ENCODE assay signal across 22 cellular contexts in the genomic region with DNA sequence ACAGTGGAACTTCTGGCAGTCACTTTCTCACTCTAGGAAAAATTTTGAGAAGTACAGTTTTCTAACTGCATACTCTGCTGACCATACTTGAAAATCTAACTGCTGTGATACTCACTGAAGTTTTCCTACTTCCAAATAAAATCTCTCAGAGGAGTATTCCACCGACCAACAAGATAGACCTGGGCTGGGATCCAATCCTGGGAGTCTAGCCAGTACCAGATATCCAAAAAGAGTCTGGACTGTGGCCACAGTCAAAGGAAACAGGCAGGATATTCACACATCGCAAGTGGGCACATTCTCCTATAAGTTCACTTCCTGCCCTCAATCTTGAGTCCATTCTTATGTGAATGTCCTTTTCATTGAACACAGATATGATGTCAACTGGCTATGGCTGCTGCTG.
DNase-seq lines count a peak whose midpoint lies in the region; ATAC-seq and TF ChIP-seq lines count a peak whose summit lies in the region.
"Had no signal": no experiment of that assay in that cellular context is flagged by ENCODE, and none has a peak within 500 bp of the region (broad histone marks: within the 10 kb centered on the region; RNA-seq: fewer than 3 reads in every experiment).

No MANE protein-coding gene starts in this region.

- H3K79me2 ChIP-seq in SU-DHL-6 (ENCODE audit: insufficient read depth, low read length): no peaks in the 10 kb centered on the region

- no peak overlapping the region for H3K56ac ChIP-seq in IMR-90 (ENCODE audit: extremely low read depth, insufficient read depth, low read length)

- H3K9me1 ChIP-seq in IMR-90 (ENCODE audit: insufficient read depth, low read length): no peaks in the 10 kb centered on the region

- CTCF ChIA-PET in IMR-90 (lab: Yijun Ruan, JAX): no interaction called here

- H3K27me3 ChIP-seq in IMR-90 (ENCODE audit: control insufficient read depth, insufficient read depth, low read length) (no peaks in the 10 kb centered on the region), SU-DHL-6 (ENCODE audit: low read length) (no peaks in the 10 kb centered on the region), sigmoid colon (no peaks in the 10 kb centered on the region)
- H3K27me3 ChIP-seq: esophagus squamous epithelium, tibial artery had no signal

- H2BK20ac ChIP-seq in IMR-90 (ENCODE audit: low read depth, low read length): no peak overlapping the region

- no peak for TF ChIP-seq EP300 in sigmoid colon (IDR thresholded peaks at IDR 0.05)

- no peak overlapping the region for H3K18ac ChIP-seq in IMR-90 (ENCODE audit: low read depth, low read length)

- H3K4me2 ChIP-seq in IMR-90 (ENCODE audit: low read depth, low read length) (no peak overlapping the region), SU-DHL-6 (ENCODE audit: low read depth, low read length, poor library complexity, severe bottlenecking) (no peak overlapping the region)

- no peaks in the 10 kb centered on the region for H3K9me3 ChIP-seq in IMR-90 (ENCODE audit: control insufficient read depth, insufficient read depth, low read length)
- H3K9me3 ChIP-seq in SU-DHL-6 (ENCODE audit: insufficient read depth, low read length): no peaks in the 10 kb centered on the region
- no peaks in the 10 kb centered on the region for H3K9me3 ChIP-seq in sigmoid colon
- H3K9me3 ChIP-seq: esophagus squamous epithelium, tibial artery had no signal

- WGBS in IMR-90 (ENCODE audit: extremely low coverage in 2 of 2, insufficient read length in 1 of 2), 2 experiments: 0% methylated on average over 1 of the region's 2 CpGs; no CpG with 5 or more reads in 1 of the 2 experiments
- 47 to 61% methylated on average over 2 of the region's 2 CpGs for WGBS in sigmoid colon, 2 donors

- POLR2A ChIA-PET in IMR-90 (lab: Charles Lee; ENCODE audit: unreplicated experiment): no interaction called here

- H3K14ac ChIP-seq in IMR-90 (replicated peaks; ENCODE audit: low read depth, low read length): no peak overlapping the region

- no TSS peak for BruUV-seq in IMR-90 (replicated peaks; lab: Mats Ljungman, UMichigan)

- H4K91ac ChIP-seq in IMR-90 (ENCODE audit: insufficient read depth, low read depth, low read length): no peak overlapping the region

- H3K36me3 ChIP-seq in IMR-90 (ENCODE audit: control insufficient read depth, insufficient read depth, low read length): no peaks in the 10 kb centered on the region
- H3K36me3 ChIP-seq in SU-DHL-6 (ENCODE audit: low read length): no peaks in the 10 kb centered on the region
- H3K36me3 ChIP-seq in sigmoid colon: no peaks in the 10 kb centered on the region
- H3K36me3 ChIP-seq: esophagus squamous epithelium, tibial artery had no signal

- no peak overlapping the region for H3K9ac ChIP-seq in IMR-90 (ENCODE audit: low read depth, low read length)
- H3K9ac ChIP-seq in SU-DHL-6 (ENCODE audit: low read length): no peak overlapping the region

- peak; percentile 31 for DNase-seq in IMR-90
- DNase-seq in inferior parietal cortex (ENCODE audit: extremely low spot score): peak; percentile 57
- peak; percentile 61 for DNase-seq in sigmoid colon
- DNase-seq in NCI-H1417 (lab: John Stamatoyannopoulos, UW): no peak
- no peak for DNase-seq in NCI-H82 treated with DMSO at 0.1 percent for 48 hours (lab: John Stamatoyannopoulos, UW; ENCODE audit: unreplicated experiment)
- DNase-seq: activated CD4-positive, alpha-beta T cell treated with anti-CD3 and anti-CD28 coated beads, Interleukin-2, amount 10 ng/mL, durations not matched to agents 7 days and 5 days; activated naive CD8-positive, alpha-beta T cell treated with anti-CD3 and anti-CD28 coated beads, Interleukin-2, amount 10 ng/mL, durations not matched to agents 7 days and 5 days; CD4-positive, alpha-beta memory T cell; effector memory CD4-positive, alpha-beta T cell; esophagus squamous epithelium; H7; Kasumi-1; left colon; NCI-H1092; NCI-H2029; small intestine; stimulated activated naive B cell treated with anti-CD40 and anti-IgM and Interleukin-4, amounts not matched to agents 10 μg/mL and 1 μg/mL and 100 μg/mL, for 72 hours; T-helper 2 cell; tibial artery had no signal

- TF ChIP-seq POLR2A in IMR-90 (IDR thresholded peaks at IDR 0.05; ENCODE audit: low read depth, low read length) (no peak), sigmoid colon (IDR thresholded peaks at IDR 0.05) (no peak)

- no peak overlapping the region for H4K8ac ChIP-seq in IMR-90 (ENCODE audit: low read depth in 2 of 2, low read length in 2 of 2)

- H2AK9ac ChIP-seq in IMR-90 (replicated peaks; ENCODE audit: low read depth, low read length, poor library complexity): no peak overlapping the region

- H3K27ac ChIP-seq in IMR-90 (ENCODE audit: insufficient read depth, low read length): no peak overlapping the region
- H3K27ac ChIP-seq in SU-DHL-6 (ENCODE audit: low read depth, low read length): no peak overlapping the region
- H3K27ac ChIP-seq in sigmoid colon: no peak overlapping the region
- H3K27ac ChIP-seq: esophagus squamous epithelium, tibial artery, VCaP had no signal

- dilution Hi-C loops in IMR-90 (cut with HindIII; ENCODE audit: low sequenced_read_pairs, unreplicated experiment): no loop called here

- H3K4me1 ChIP-seq in IMR-90 (ENCODE audit: control insufficient read depth, insufficient read depth, low read length): no peaks in the 10 kb centered on the region
- peaks cover 0 to 23% (median 13%) of the 10 kb centered on the region in 4 donors for H3K4me1 ChIP-seq in sigmoid colon
- H3K4me1 ChIP-seq: esophagus squamous epithelium, tibial artery had no signal

- H3K9me2 ChIP-seq in SU-DHL-6 (replicated peaks; ENCODE audit: insufficient read depth, low read length): no peaks in the 10 kb centered on the region

- H2BK15ac ChIP-seq in IMR-90 (ENCODE audit: low read depth, low read length): no peak overlapping the region

- H2AK5ac ChIP-seq in IMR-90 (ENCODE audit: low read depth, low read length): no peak overlapping the region

- no peak for TF ChIP-seq CTCF in IMR-90 (conservative IDR thresholded peaks at IDR 0.05; ENCODE audit: low read depth, low read length)
- TF ChIP-seq CTCF in SU-DHL-6 (IDR thresholded peaks at IDR 0.05; ENCODE audit: insufficient read depth, low read length, poor library complexity, severe bottlenecking): no peak
- no peak for TF ChIP-seq CTCF in sigmoid colon (IDR thresholded peaks at IDR 0.05)

- in situ Hi-C loops in IMR-90 (cut with MboI; ENCODE audit: low sequenced_read_pairs): no loop called here

- no peak overlapping the region for H3K4me3 ChIP-seq in IMR-90 (ENCODE audit: insufficient read depth, low read depth, low read length)
- no peak overlapping the region for H3K4me3 ChIP-seq in SU-DHL-6 (ENCODE audit: insufficient read depth, low read length, poor library complexity, severe bottlenecking)
- no peak overlapping the region for H3K4me3 ChIP-seq in sigmoid colon
- H3K4me3 ChIP-seq: esophagus squamous epithelium, tibial artery had no signal

- no peaks in the 10 kb centered on the region for H3K79me1 ChIP-seq in IMR-90 (ENCODE audit: low read depth in 1 of 2, low read length in 2 of 2)

- H2BK120ac ChIP-seq in IMR-90 (ENCODE audit: low read depth, low read length): no peak overlapping the region

- H4K5ac ChIP-seq in IMR-90 (ENCODE audit: low read depth, low read length): no peak overlapping the region

- ATAC-seq in IMR-90 (ENCODE audit: low read depth) (peak; percentile 21; the same call in 1 of the 2 replicates), HG02981 (IDR thresholded peaks at IDR 0.05; ENCODE audit: unreplicated experiment) (no peak)
- ATAC-seq: left colon; stimulated activated naive B cell treated with anti-CD40 and anti-IgM and Interleukin-4, amounts not matched to agents 10 μg/mL and 1 μg/mL and 100 μg/mL, for 72 hours had no signal

- H4K20me1 ChIP-seq in IMR-90 (ENCODE audit: insufficient read depth, low read length) (no peaks in the 10 kb centered on the region), SU-DHL-6 (ENCODE audit: low read depth, low read length) (no peaks in the 10 kb centered on the region)

- no peak overlapping the region for H3K23ac ChIP-seq in IMR-90 (ENCODE audit: low read depth, low read length)

- intact Hi-C loops in IMR-90 (cut with micrococcal nuclease): no loop called here
- intact Hi-C loops in sigmoid colon (cut with DNase I): no loop called here

- H2AFZ ChIP-seq in IMR-90 (replicated peaks; ENCODE audit: low read length, poor library complexity) (no peak overlapping the region), SU-DHL-6 (ENCODE audit: low read depth, low read length, severe bottlenecking) (peak overlapping the region; percentile 66)

- H3F3A ChIP-seq in SU-DHL-6 (ENCODE audit: insufficient read depth): no peaks in the 10 kb centered on the region

- no peak overlapping the region for H3K4ac ChIP-seq in IMR-90 (ENCODE audit: low read depth, low read length)

- H2BK5ac ChIP-seq in IMR-90 (ENCODE audit: low read depth, low read length, poor library complexity, severe bottlenecking): no peak overlapping the region

- TF ChIP-seq RAD21 in IMR-90 (IDR thresholded peaks at IDR 0.05; ENCODE audit: low read length): no peak

TF ChIP-seq in IMR-90, 13 proteins besides CTCF, POLR2A, EP300 and RAD21:
- TF ChIP-seq MAFK (IDR thresholded peaks at IDR 0.05; ENCODE audit: low read depth, low read length): no peak
- TF ChIP-seq CHD1 (IDR thresholded peaks at IDR 0.05; ENCODE audit: low read depth, low read length): no peak
- TF ChIP-seq, protein P1, sequence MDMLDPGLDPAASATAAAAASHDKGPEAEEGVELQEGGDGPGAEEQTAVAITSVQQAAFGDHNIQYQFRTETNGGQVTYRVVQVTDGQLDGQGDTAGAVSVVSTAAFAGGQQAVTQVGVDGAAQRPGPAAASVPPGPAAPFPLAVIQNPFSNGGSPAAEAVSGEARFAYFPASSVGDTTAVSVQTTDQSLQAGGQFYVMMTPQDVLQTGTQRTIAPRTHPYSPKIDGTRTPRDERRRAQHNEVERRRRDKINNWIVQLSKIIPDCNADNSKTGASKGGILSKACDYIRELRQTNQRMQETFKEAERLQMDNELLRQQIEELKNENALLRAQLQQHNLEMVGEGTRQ (IDR thresholded peaks at IDR 0.05; ENCODE audit: low read depth, low read length): no peak
- TF ChIP-seq, protein P2, sequence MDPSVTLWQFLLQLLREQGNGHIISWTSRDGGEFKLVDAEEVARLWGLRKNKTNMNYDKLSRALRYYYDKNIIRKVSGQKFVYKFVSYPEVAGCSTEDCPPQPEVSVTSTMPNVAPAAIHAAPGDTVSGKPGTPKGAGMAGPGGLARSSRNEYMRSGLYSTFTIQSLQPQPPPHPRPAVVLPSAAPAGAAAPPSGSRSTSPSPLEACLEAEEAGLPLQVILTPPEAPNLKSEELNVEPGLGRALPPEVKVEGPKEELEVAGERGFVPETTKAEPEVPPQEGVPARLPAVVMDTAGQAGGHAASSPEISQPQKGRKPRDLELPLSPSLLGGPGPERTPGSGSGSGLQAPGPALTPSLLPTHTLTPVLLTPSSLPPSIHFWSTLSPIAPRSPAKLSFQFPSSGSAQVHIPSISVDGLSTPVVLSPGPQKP (IDR thresholded peaks at IDR 0.05; ENCODE audit: borderline replicate concordance, low read depth, low read length): no peak
- TF ChIP-seq MXI1 (IDR thresholded peaks at IDR 0.05; ENCODE audit: borderline replicate concordance, low read depth, low read length): no peak
- TF ChIP-seq MAZ (IDR thresholded peaks at IDR 0.05; ENCODE audit: borderline replicate concordance, low read depth, low read length): no peak
- TF ChIP-seq FOS (IDR thresholded peaks at IDR 0.05; ENCODE audit: low read depth, low read length): no peak
- TF ChIP-seq NFE2L2 (IDR thresholded peaks at IDR 0.05; ENCODE audit: low read depth, low read length): no peak

Comparison
In these comparisons a context has a peak if more than half of its experiments do, and no peak if none do; other contexts are left out.
1. DNase-seq: peak in IMR-90 (single experiment), inferior parietal cortex (single experiment) and sigmoid colon (single experiment); none in NCI-H1417 (0 of 3) and NCI-H82 treated with DMSO at 0.1 percent for 48 hours (single experiment).